In genomic region chr12:130819248-130819576, GRCh38 we compare ENCODE assay signal across 2 cellular contexts.
TF ChIP-seq lines count a peak whose summit lies in the region.

No MANE protein-coding gene starts in this region.

TF ChIP-seq in IMR-90, 13 proteins besides CTCF, POLR2A, EP300 and RAD21:
- no peak for TF ChIP-seq MXI1 (IDR thresholded peaks at IDR 0.05; ENCODE audit: borderline replicate concordance, low read depth, low read length)
- no peak for TF ChIP-seq ELK1 (IDR thresholded peaks at IDR 0.05; ENCODE audit: borderline replicate concordance, low read depth, low read length)
- TF ChIP-seq USF2 (IDR thresholded peaks at IDR 0.05; ENCODE audit: low read depth, low read length): no peak
- TF ChIP-seq SMC3 (IDR thresholded peaks at IDR 0.05; ENCODE audit: low read depth, low read length): no peak
- TF ChIP-seq NFE2L2 (IDR thresholded peaks at IDR 0.05; ENCODE audit: low read depth, low read length): no peak
- TF ChIP-seq BHLHE40 (IDR thresholded peaks at IDR 0.05; ENCODE audit: low read depth, low read length): no peak
- no peak for TF ChIP-seq CEBPB (IDR thresholded peaks at IDR 0.05; ENCODE audit: low read depth, low read length)
- TF ChIP-seq RFX5 (IDR thresholded peaks at IDR 0.05; ENCODE audit: low read depth, low read length): no peak
- TF ChIP-seq FOS (IDR thresholded peaks at IDR 0.05; ENCODE audit: low read depth, low read length): no peak
- no peak for TF ChIP-seq MAZ (IDR thresholded peaks at IDR 0.05; ENCODE audit: borderline replicate concordance, low read depth, low read length)
- TF ChIP-seq MAFK (IDR thresholded peaks at IDR 0.05; ENCODE audit: low read depth, low read length): no peak
- TF ChIP-seq RCOR1 (IDR thresholded peaks at IDR 0.05; ENCODE audit: insufficient replicate concordance, low read length): no peak
- TF ChIP-seq CHD1 (IDR thresholded peaks at IDR 0.05; ENCODE audit: low read depth, low read length): no peak

TF ChIP-seq in endothelial cell of umbilical vein, 7 proteins besides CTCF, POLR2A, EP300 and RAD21:
- TF ChIP-seq GATA2 (IDR thresholded peaks at IDR 0.05; ENCODE audit: insufficient read depth, insufficient read length, low read depth, low read length) (no peak), MYC (IDR thresholded peaks at IDR 0.05; ENCODE audit: low read depth, low read length) (no peak), POLR2AphosphoS5 (IDR thresholded peaks at IDR 0.05; ENCODE audit: insufficient read depth, low read depth, low read length) (no peak)
TF ChIP-seq in endothelial cell of umbilical vein: peak in this region for 0.
